18 cellular contexts compared by ENCODE assay signal in the genomic region with DNA sequence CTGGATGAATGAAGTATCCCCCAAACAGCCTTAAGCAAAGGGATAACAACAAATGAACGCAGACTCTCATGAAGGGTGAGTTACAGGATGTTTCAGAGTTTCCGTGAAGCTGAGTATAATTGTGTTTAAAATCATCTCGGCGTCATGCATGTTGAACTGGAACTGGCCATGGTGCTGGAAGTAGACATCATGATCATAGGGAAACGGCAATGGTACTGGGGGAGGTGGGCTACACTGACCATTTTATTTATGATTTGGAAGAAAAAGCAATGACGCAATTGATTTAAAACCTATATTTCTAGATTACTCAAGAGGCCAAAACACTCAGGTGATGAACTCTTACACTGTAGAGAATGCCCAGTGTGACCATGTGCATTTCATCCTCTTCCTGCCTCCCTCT.
DNase-seq lines count a peak whose midpoint lies in the region; ATAC-seq and TF ChIP-seq lines count a peak whose summit lies in the region.
"Had no signal": no experiment of that assay in that cellular context is flagged by ENCODE, and none has a peak within 500 bp of the region (broad histone marks: within the 10 kb centered on the region; RNA-seq: fewer than 3 reads in every experiment).

No MANE protein-coding gene starts in this region.

- 43% methylated on average over 6 of the region's 6 CpGs for WGBS in SK-N-SH (ENCODE audit: low lambda C conversion rate)

- peaks cover 11% of the 10 kb centered on the region for H3K27me3 Mint-ChIP-seq in endothelial cell (ENCODE audit: unreplicated experiment)
- H3K27me3 Mint-ChIP-seq in CD14-positive monocyte (ENCODE audit: low read depth in 3 of 3) = peaks cover 36 to 60% (median 47%) of the 10 kb centered on the region in 3 donors
- H3K27me3 Mint-ChIP-seq in activated CD8-positive, alpha-beta T cell treated with anti-CD3 and anti-CD28 coated beads for 36 hours = peaks cover 1% of the 10 kb centered on the region

- peaks cover 0 to 3% of the 10 kb centered on the region in 2 experiments; a peak in 1 of 4 replicates for H3K4me1 ChIP-seq in SK-N-SH (ENCODE audit: control insufficient read depth in 1 of 2, insufficient read depth in 2 of 2, low read depth in 1 of 2, low read length in 1 of 2)

- no peak overlapping the region for H3K4me2 ChIP-seq in SK-N-SH
- H3K4me2 ChIP-seq: BLaER1 treated with 17β-estradiol and CSF1 and Interleukin-3, amounts not matched to agents 10 nM and 100 nM had no signal

- no peaks in the 10 kb centered on the region for H4K20me1 ChIP-seq in SK-N-SH (ENCODE audit: insufficient read depth)

- no peak for TF ChIP-seq CTCF in SK-N-SH (IDR thresholded peaks at IDR 0.05)
- no peak for TF ChIP-seq CTCF in endothelial cell (IDR thresholded peaks at IDR 0.05; ENCODE audit: unreplicated experiment)
- no peak for TF ChIP-seq CTCF in CD14-positive monocyte (IDR thresholded peaks at IDR 0.05)
- no peak for TF ChIP-seq CTCF in activated CD8-positive, alpha-beta T cell treated with anti-CD3 and anti-CD28 coated beads for 36 hours (IDR thresholded peaks at IDR 0.05)

- H3K9me2 ChIP-seq in SK-N-SH = no peaks in the 10 kb centered on the region

- H3K27me3 ChIP-seq in SK-N-SH (ENCODE audit: insufficient read depth) = no peaks in the 10 kb centered on the region
- H3K27me3 ChIP-seq: BLaER1 treated with 17β-estradiol and CSF1 and Interleukin-3, amounts not matched to agents 10 nM and 100 nM had no signal

- H3F3A ChIP-seq in SK-N-SH (replicated peaks; ENCODE audit: insufficient read depth) = no peaks in the 10 kb centered on the region

- no peak for DNase-seq in SK-N-SH
- DNase-seq in RPMI8226 = peak; percentile 28
- DNase-seq in endothelial cell (ENCODE audit: low spot score) = peak; percentile 18
- DNase-seq in CD14-positive monocyte (ENCODE audit: low spot score) = no peak
- DNase-seq in activated CD8-positive, alpha-beta T cell treated with anti-CD3 and anti-CD28 coated beads for 36 hours = no peak
- no peak for DNase-seq in A172 (ENCODE audit: low spot score)
- DNase-seq: GDM1, KBM-7, NCI-H1092, NCI-H146, NCI-H2081, NCI-H510A, PC-3, T-helper 1 cell had no signal

- no peak overlapping the region for H3K27ac Mint-ChIP-seq in endothelial cell (ENCODE audit: unreplicated experiment)
- H3K27ac Mint-ChIP-seq in CD14-positive monocyte = no peak overlapping the region
- no peak overlapping the region for H3K27ac Mint-ChIP-seq in activated CD8-positive, alpha-beta T cell treated with anti-CD3 and anti-CD28 coated beads for 36 hours

- TF ChIP-seq EP300 in SK-N-SH (IDR thresholded peaks at IDR 0.05; ENCODE audit: borderline replicate concordance in 1 of 2, low read depth in 1 of 2, low read length in 1 of 2) = no peak

- H3K27ac ChIP-seq in SK-N-SH (ENCODE audit: low read depth in 2 of 2, low read length in 1 of 2) = no peak overlapping the region
- H3K27ac ChIP-seq: 22Rv1; BLaER1 treated with 17β-estradiol and CSF1 and Interleukin-3, amounts not matched to agents 10 nM and 100 nM had no signal

- intact Hi-C loops in CD14-positive monocyte (cut with micrococcal nuclease) = no loop called here
- intact Hi-C loops in activated CD8-positive, alpha-beta T cell treated with anti-CD3 and anti-CD28 coated beads for 36 hours (cut with micrococcal nuclease) = no loop called here

- H3K9ac ChIP-seq in SK-N-SH = no peak overlapping the region
- H3K9ac ChIP-seq: BLaER1 treated with 17β-estradiol and CSF1 and Interleukin-3, amounts not matched to agents 10 nM and 100 nM had no signal

- no peaks in the 10 kb centered on the region for H3K9me3 Mint-ChIP-seq in endothelial cell (ENCODE audit: unreplicated experiment)
- peaks cover 0 to 8% (median 1%) of the 10 kb centered on the region in 7 donors for H3K9me3 Mint-ChIP-seq in CD14-positive monocyte
- no peaks in the 10 kb centered on the region for H3K9me3 Mint-ChIP-seq in activated CD8-positive, alpha-beta T cell treated with anti-CD3 and anti-CD28 coated beads for 36 hours

- no peaks in the 10 kb centered on the region for H3K9me3 ChIP-seq in SK-N-SH
- H3K9me3 ChIP-seq: BLaER1 treated with 17β-estradiol and CSF1 and Interleukin-3, amounts not matched to agents 10 nM and 100 nM had no signal

- POLR2A ChIA-PET in SK-N-SH (lab: Yijun Ruan, JAX) = no interaction called here
- POLR2A ChIA-PET in activated CD8-positive, alpha-beta T cell treated with anti-CD3 and anti-CD28 coated beads for 36 hours (lab: Charles Lee) = no interaction called here

- H3K4me1 Mint-ChIP-seq in endothelial cell (ENCODE audit: unreplicated experiment) = no peaks in the 10 kb centered on the region
- H3K4me1 Mint-ChIP-seq in CD14-positive monocyte = peaks cover 9% of the 10 kb centered on the region
- no peaks in the 10 kb centered on the region for H3K4me1 Mint-ChIP-seq in activated CD8-positive, alpha-beta T cell treated with anti-CD3 and anti-CD28 coated beads for 36 hours (ENCODE audit: low read depth)

- no peak overlapping the region for H3K4me3 ChIP-seq in SK-N-SH (ENCODE audit: low read depth in 2 of 2, low read length in 1 of 2)
- H3K4me3 ChIP-seq: BLaER1 treated with 17β-estradiol and CSF1 and Interleukin-3, amounts not matched to agents 10 nM and 100 nM had no signal

- ATAC-seq in SK-N-SH treated with all-trans-retinoic acid at 6 μM for 48 hours (no peak), HG02798 (IDR thresholded peaks at IDR 0.05; ENCODE audit: poor library complexity, unreplicated experiment) (no peak)
- ATAC-seq in activated CD8-positive, alpha-beta T cell treated with anti-CD3 and anti-CD28 coated beads for 36 hours = no peak
- ATAC-seq: PC-3 had no signal

- no peak overlapping the region for H2AFZ ChIP-seq in SK-N-SH (ENCODE audit: low read depth)

- H3K4me3 Mint-ChIP-seq in endothelial cell (ENCODE audit: unreplicated experiment) (no peak overlapping the region), CD14-positive monocyte (peak overlapping the region in 1 of 2 donors; percentile 47)
- no peak overlapping the region for H3K4me3 Mint-ChIP-seq in activated CD8-positive, alpha-beta T cell treated with anti-CD3 and anti-CD28 coated beads for 36 hours

- peaks cover 3% of the 10 kb centered on the region for H3K36me3 Mint-ChIP-seq in endothelial cell (ENCODE audit: low read depth, unreplicated experiment)
- no peaks in the 10 kb centered on the region for H3K36me3 Mint-ChIP-seq in CD14-positive monocyte
- no peaks in the 10 kb centered on the region for H3K36me3 Mint-ChIP-seq in activated CD8-positive, alpha-beta T cell treated with anti-CD3 and anti-CD28 coated beads for 36 hours (ENCODE audit: low read depth)

- H3K79me2 ChIP-seq in SK-N-SH (ENCODE audit: insufficient read depth) = no peaks in the 10 kb centered on the region

- CTCF ChIA-PET in SK-N-SH (lab: Yijun Ruan, JAX) = no interaction called here
- CTCF ChIA-PET in activated CD8-positive, alpha-beta T cell treated with anti-CD3 and anti-CD28 coated beads for 36 hours (lab: Charles Lee) = no interaction called here

- no peak for TF ChIP-seq RAD21 in SK-N-SH (IDR thresholded peaks at IDR 0.05; ENCODE audit: low read length)

- H3K36me3 ChIP-seq in SK-N-SH (replicated peaks in 1 of 2; ENCODE audit: control insufficient read depth in 1 of 2, insufficient read depth in 2 of 2, low read length in 1 of 2) = no peaks in the 10 kb centered on the region
- H3K36me3 ChIP-seq: BLaER1 treated with 17β-estradiol and CSF1 and Interleukin-3, amounts not matched to agents 10 nM and 100 nM had no signal

TF ChIP-seq in SK-N-SH, 30 proteins besides CTCF, POLR2A, EP300 and RAD21 (continues in another document):
- TF ChIP-seq, protein P1, sequence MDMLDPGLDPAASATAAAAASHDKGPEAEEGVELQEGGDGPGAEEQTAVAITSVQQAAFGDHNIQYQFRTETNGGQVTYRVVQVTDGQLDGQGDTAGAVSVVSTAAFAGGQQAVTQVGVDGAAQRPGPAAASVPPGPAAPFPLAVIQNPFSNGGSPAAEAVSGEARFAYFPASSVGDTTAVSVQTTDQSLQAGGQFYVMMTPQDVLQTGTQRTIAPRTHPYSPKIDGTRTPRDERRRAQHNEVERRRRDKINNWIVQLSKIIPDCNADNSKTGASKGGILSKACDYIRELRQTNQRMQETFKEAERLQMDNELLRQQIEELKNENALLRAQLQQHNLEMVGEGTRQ (IDR thresholded peaks at IDR 0.05; ENCODE audit: borderline replicate concordance, low read depth, low read length) = no peak

TF ChIP-seq in SK-N-SH treated with all-trans-retinoic acid at 6 μM for 48 hours, 23 proteins besides CTCF, POLR2A, EP300 and RAD21 (continues in another document):
- no peak for TF ChIP-seq GLIS3 (CRISPR knock-in tag; IDR thresholded peaks at IDR 0.05)
- no peak for TF ChIP-seq TCF4 (CRISPR knock-in tag; IDR thresholded peaks at IDR 0.05; ENCODE audit: borderline replicate concordance)
- no peak for TF ChIP-seq ZC3H10 (CRISPR knock-in tag; IDR thresholded peaks at IDR 0.05)
- TF ChIP-seq, protein P2, sequence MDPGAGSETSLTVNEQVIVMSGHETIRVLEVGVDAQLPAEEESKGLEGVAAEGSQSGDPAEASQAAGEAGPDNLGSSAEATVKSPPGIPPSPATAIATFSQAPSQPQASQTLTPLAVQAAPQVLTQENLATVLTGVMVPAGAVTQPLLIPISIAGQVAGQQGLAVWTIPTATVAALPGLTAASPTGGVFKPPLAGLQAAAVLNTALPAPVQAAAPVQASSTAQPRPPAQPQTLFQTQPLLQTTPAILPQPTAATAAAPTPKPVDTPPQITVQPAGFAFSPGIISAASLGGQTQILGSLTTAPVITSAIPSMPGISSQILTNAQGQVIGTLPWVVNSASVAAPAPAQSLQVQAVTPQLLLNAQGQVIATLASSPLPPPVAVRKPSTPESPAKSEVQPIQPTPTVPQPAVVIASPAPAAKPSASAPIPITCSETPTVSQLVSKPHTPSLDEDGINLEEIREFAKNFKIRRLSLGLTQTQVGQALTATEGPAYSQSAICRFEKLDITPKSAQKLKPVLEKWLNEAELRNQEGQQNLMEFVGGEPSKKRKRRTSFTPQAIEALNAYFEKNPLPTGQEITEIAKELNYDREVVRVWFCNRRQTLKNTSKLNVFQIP (CRISPR knock-in tag; IDR thresholded peaks at IDR 0.05; ENCODE audit: borderline replicate concordance, low read depth) = no peak

Comparison
In these comparisons a context has a peak if more than half of its experiments do, and no peak if none do; other contexts are left out.
1. DNase-seq: peak in RPMI8226 (single experiment) and endothelial cell (single experiment); none in SK-N-SH (single experiment), CD14-positive monocyte (single experiment), activated CD8-positive, alpha-beta T cell treated with anti-CD3 and anti-CD28 coated beads for 36 hours (single experiment) and A172 (single experiment).